In genomic region chr17:40065041-40065770, GRCh38 we compare ENCODE assay signal across 9 cellular contexts. TPM values are rescaled to one million over a fixed set of nuclear protein-coding genes. Genes with fewer than 3 reads are reported as not detected.
DNase-seq lines count a peak whose midpoint lies in the region; ATAC-seq, FAIRE-seq and TF ChIP-seq lines count a peak whose summit lies in the region.
"Had no signal": no experiment of that assay in that cellular context is flagged by ENCODE, and none has a peak within 500 bp of the region (broad histone marks: within the 10 kb centered on the region; RNA-seq: fewer than 3 reads in every experiment).

No MANE protein-coding gene starts in this region.

- H3K27me3 Mint-ChIP-seq in activated CD8-positive, alpha-beta T cell treated with anti-CD3 and anti-CD28 coated beads for 36 hours: no peaks in the 10 kb centered on the region
- peaks cover 27% of the 10 kb centered on the region for H3K27me3 Mint-ChIP-seq in activated CD8-positive, alpha-beta T cell treated with anti-CD3 and anti-CD28 coated beads, Interleukin-2, amount 10 ng/mL, durations not matched to agents 7 days and 5 days (ENCODE audit: low read depth)
- no peaks in the 10 kb centered on the region for H3K27me3 Mint-ChIP-seq in MCF 10A (ENCODE audit: insufficient read depth, unreplicated experiment)

- no peaks in the 10 kb centered on the region for H3K36me3 Mint-ChIP-seq in activated CD8-positive, alpha-beta T cell treated with anti-CD3 and anti-CD28 coated beads for 36 hours (ENCODE audit: low read depth)
- H3K36me3 Mint-ChIP-seq in activated CD8-positive, alpha-beta T cell treated with anti-CD3 and anti-CD28 coated beads, Interleukin-2, amount 10 ng/mL, durations not matched to agents 7 days and 5 days (ENCODE audit: low read depth): no peaks in the 10 kb centered on the region
- H3K36me3 Mint-ChIP-seq in MCF 10A (ENCODE audit: insufficient read depth, unreplicated experiment): no peaks in the 10 kb centered on the region

- peak in 1 of 2 donors; percentile 18 for TF ChIP-seq POLR2A in thyroid gland (IDR thresholded peaks at IDR 0.05)
- TF ChIP-seq POLR2A in H54 (IDR thresholded peaks at IDR 0.05; ENCODE audit: low read depth, low read length): no peak

- H3K27ac ChIP-seq in thyroid gland: peak overlapping the region; percentile 95 to 98 (median 98)

- DNase-seq in activated CD8-positive, alpha-beta T cell treated with anti-CD3 and anti-CD28 coated beads for 36 hours: no peak
- no peak for DNase-seq in activated CD8-positive, alpha-beta T cell treated with anti-CD3 and anti-CD28 coated beads, Interleukin-2, amount 10 ng/mL, durations not matched to agents 7 days and 5 days
- DNase-seq in MCF 10A (ENCODE audit: unreplicated experiment) (peak; percentile 36), medulla oblongata (ENCODE audit: extremely low spot score) (peak; percentile 75), thyroid gland (peak; percentile 57 to 62), H54 (ENCODE audit: insufficient read length, low spot score) (no peak), mesenteric fat pad (ENCODE audit: low spot score) (no peak)
- DNase-seq: DMS 273 treated with DMSO at 0.1 percent for 48 hours had no signal

- intact Hi-C loops in activated CD8-positive, alpha-beta T cell treated with anti-CD3 and anti-CD28 coated beads for 36 hours (cut with micrococcal nuclease): no loop called here
- intact Hi-C loops in MCF 10A (cut with micrococcal nuclease): no loop called here
- intact Hi-C loops in thyroid gland (cut with DNase I): loop anchor here (10.0 kb wide), 1 partner anchor 100 kb away; no protein-coding TSS in a partner anchor

- peaks cover 51 to 63% of the 10 kb centered on the region in 2 donors for H3K4me1 ChIP-seq in thyroid gland

- H3K4me3 Mint-ChIP-seq in activated CD8-positive, alpha-beta T cell treated with anti-CD3 and anti-CD28 coated beads for 36 hours: peak overlapping the region; percentile 89
- no peak overlapping the region for H3K4me3 Mint-ChIP-seq in activated CD8-positive, alpha-beta T cell treated with anti-CD3 and anti-CD28 coated beads, Interleukin-2, amount 10 ng/mL, durations not matched to agents 7 days and 5 days
- H3K4me3 Mint-ChIP-seq in MCF 10A (ENCODE audit: unreplicated experiment): peak overlapping the region; percentile 89

- no peaks in the 10 kb centered on the region for H3K27me3 ChIP-seq in thyroid gland

- no peaks in the 10 kb centered on the region for H3K36me3 ChIP-seq in thyroid gland

- H3K4me1 Mint-ChIP-seq in activated CD8-positive, alpha-beta T cell treated with anti-CD3 and anti-CD28 coated beads for 36 hours (ENCODE audit: low read depth): peaks cover 69% of the 10 kb centered on the region
- peaks cover 55% of the 10 kb centered on the region for H3K4me1 Mint-ChIP-seq in activated CD8-positive, alpha-beta T cell treated with anti-CD3 and anti-CD28 coated beads, Interleukin-2, amount 10 ng/mL, durations not matched to agents 7 days and 5 days (ENCODE audit: low read depth)
- H3K4me1 Mint-ChIP-seq in MCF 10A (ENCODE audit: insufficient read depth, unreplicated experiment): peaks cover 57% of the 10 kb centered on the region

- no TSS peak for BruUV-seq in MCF 10A (replicated peaks; lab: Mats Ljungman, UMichigan)

- peak overlapping the region in 1 of 3 donors; percentile 99 for H3K4me3 ChIP-seq in thyroid gland (replicated peaks in 1 of 3)

- H3K9me3 Mint-ChIP-seq in activated CD8-positive, alpha-beta T cell treated with anti-CD3 and anti-CD28 coated beads for 36 hours: no peaks in the 10 kb centered on the region
- H3K9me3 Mint-ChIP-seq in activated CD8-positive, alpha-beta T cell treated with anti-CD3 and anti-CD28 coated beads, Interleukin-2, amount 10 ng/mL, durations not matched to agents 7 days and 5 days (ENCODE audit: insufficient read depth): no peaks in the 10 kb centered on the region
- no peaks in the 10 kb centered on the region for H3K9me3 Mint-ChIP-seq in MCF 10A (ENCODE audit: unreplicated experiment)

- no peak for TF ChIP-seq CTCF in activated CD8-positive, alpha-beta T cell treated with anti-CD3 and anti-CD28 coated beads for 36 hours (IDR thresholded peaks at IDR 0.05)
- TF ChIP-seq CTCF in MCF 10A (IDR thresholded peaks at IDR 0.05; ENCODE audit: unreplicated experiment) (no peak), thyroid gland (IDR thresholded peaks at IDR 0.05) (no peak)

- CTCF ChIA-PET in activated CD8-positive, alpha-beta T cell treated with anti-CD3 and anti-CD28 coated beads for 36 hours (lab: Charles Lee): interaction anchor here (1.0 to 12.5 kb wide), 10 partner anchors 8 to 68 kb away, joined by 3 to 168 read pairs (median 4); partner anchors contain the start of genes MED24 and NR1D1
- CTCF ChIA-PET in activated CD8-positive, alpha-beta T cell treated with anti-CD3 and anti-CD28 coated beads, Interleukin-2, amount 10 ng/mL, durations not matched to agents 7 days and 5 days (lab: Charles Lee): interaction anchor here (0.8 to 7.9 kb wide), 10 partner anchors 10 to 444 kb away, joined by 3 to 93 read pairs (median 5); partner anchors contain the start of gene MED24
- CTCF ChIA-PET in MCF 10A (lab: Yijun Ruan, JAX): interaction anchor here (0.6 to 12.2 kb wide), 12 partner anchors 10 to 1835 kb away, joined by 3 to 131 read pairs (median 4); partner anchors contain the start of genes MED24 and NR1D1

- POLR2A ChIA-PET in activated CD8-positive, alpha-beta T cell treated with anti-CD3 and anti-CD28 coated beads for 36 hours (lab: Charles Lee): interaction anchor here (0.5 to 2.0 kb wide), 9 partner anchors 11 to 1159 kb away, joined by 3 to 7 read pairs (median 4); partner anchors contain the start of genes MED24 and NR1D1
- POLR2A ChIA-PET in activated CD8-positive, alpha-beta T cell treated with anti-CD3 and anti-CD28 coated beads, Interleukin-2, amount 10 ng/mL, durations not matched to agents 7 days and 5 days (lab: Charles Lee): interaction anchor here (0.8 to 1.4 kb wide), 3 partner anchors 11 to 36 kb away, joined by 3 to 4 read pairs (median 4); no protein-coding TSS in a partner anchor
- POLR2A ChIA-PET in MCF 10A (lab: Yijun Ruan, JAX): interaction anchor here (0.5 to 7.9 kb wide), 13 partner anchors 9 to 120 kb away, joined by 3 to 99 read pairs (median 4); partner anchors contain the start of genes CASC3, MED24 and NR1D1

- H3K9me3 ChIP-seq in thyroid gland: no peaks in the 10 kb centered on the region

- FAIRE-seq in H54 (lab: Jason Lieb, UNC): no peak

- H3K27ac Mint-ChIP-seq in activated CD8-positive, alpha-beta T cell treated with anti-CD3 and anti-CD28 coated beads for 36 hours: peak overlapping the region; percentile 35
- H3K27ac Mint-ChIP-seq in activated CD8-positive, alpha-beta T cell treated with anti-CD3 and anti-CD28 coated beads, Interleukin-2, amount 10 ng/mL, durations not matched to agents 7 days and 5 days: no peak overlapping the region
- H3K27ac Mint-ChIP-seq in MCF 10A (ENCODE audit: low read depth, unreplicated experiment): no peak overlapping the region

- no peak for ATAC-seq in activated CD8-positive, alpha-beta T cell treated with anti-CD3 and anti-CD28 coated beads for 36 hours
- ATAC-seq in activated CD8-positive, alpha-beta T cell treated with anti-CD3 and anti-CD28 coated beads, Interleukin-2, amount 10 ng/mL, durations not matched to agents 7 days and 5 days: no peak
- ATAC-seq in GM18907 (IDR thresholded peaks at IDR 0.05; ENCODE audit: unreplicated experiment): no peak

- 10 to 11% methylated on average over 7 to 9 of the region's 9 CpGs for WGBS in thyroid gland, 2 donors

RNA-seq across cellular contexts. Expression of gene THRA, which starts 2.4 kb away (rescaled TPM):
- 10 to 100 TPM; 11.1 to 13.8 TPM for total RNA-seq in activated CD8-positive, alpha-beta T cell treated with anti-CD3 and anti-CD28 coated beads for 36 hours
- total RNA-seq in activated CD8-positive, alpha-beta T cell treated with anti-CD3 and anti-CD28 coated beads, Interleukin-2, amount 10 ng/mL, durations not matched to agents 7 days and 5 days: 1 to 10 TPM; 8.7 to 9.7 TPM
- total RNA-seq in MCF 10A (2022) (5.5 and 6.4 TPM in 2 replicates), thyroid gland (10 to 100 TPM; 34.0 to 52.9 (median 44.8) TPM), mesenteric fat pad (74.7 TPM)

RNA-seq across cellular contexts. Expression of gene MED24, which starts 11.0 kb away (rescaled TPM):
- total RNA-seq in activated CD8-positive, alpha-beta T cell treated with anti-CD3 and anti-CD28 coated beads for 36 hours: 10 to 100 TPM; 90.2 to 96.4 TPM
- total RNA-seq in activated CD8-positive, alpha-beta T cell treated with anti-CD3 and anti-CD28 coated beads, Interleukin-2, amount 10 ng/mL, durations not matched to agents 7 days and 5 days: 10 to 100 TPM; 93.4 to 96.7 TPM
- total RNA-seq in MCF 10A (2022): 66.6 and 88.5 TPM in 2 replicates
- total RNA-seq in thyroid gland: 10 to 100 TPM; 37.1 to 68.4 (median 56.6) TPM
- 72.2 TPM for total RNA-seq in mesenteric fat pad

RNA-seq across cellular contexts. Expression of gene NR1D1, which starts 35.2 kb away (rescaled TPM):
- 1 to 10 TPM; 6.0 to 6.5 TPM for total RNA-seq in activated CD8-positive, alpha-beta T cell treated with anti-CD3 and anti-CD28 coated beads for 36 hours
- 1 to 10 TPM; 4.1 to 4.9 TPM for total RNA-seq in activated CD8-positive, alpha-beta T cell treated with anti-CD3 and anti-CD28 coated beads, Interleukin-2, amount 10 ng/mL, durations not matched to agents 7 days and 5 days
- total RNA-seq in MCF 10A (2022) (7.5 and 8.8 TPM in 2 replicates), thyroid gland (1 to 10 TPM; 3.4 to 9.9 (median 5.1) TPM), mesenteric fat pad (15.5 TPM)

RNA-seq across cellular contexts. Expression of gene CSF3, which starts 50.0 kb away (rescaled TPM):
- total RNA-seq in activated CD8-positive, alpha-beta T cell treated with anti-CD3 and anti-CD28 coated beads for 36 hours: not detected
- not detected for total RNA-seq in activated CD8-positive, alpha-beta T cell treated with anti-CD3 and anti-CD28 coated beads, Interleukin-2, amount 10 ng/mL, durations not matched to agents 7 days and 5 days
- total RNA-seq in MCF 10A (2022): 9.6 and 17.1 TPM in 2 replicates
- not detected for total RNA-seq in thyroid gland
- 35.9 TPM for total RNA-seq in mesenteric fat pad

RNA-seq across cellular contexts. Expression of gene MSL1, which starts 56.6 kb away (rescaled TPM):
- total RNA-seq in activated CD8-positive, alpha-beta T cell treated with anti-CD3 and anti-CD28 coated beads for 36 hours: 10 to 100 TPM; 69.0 to 70.1 TPM
- 10 to 100 TPM; 80.5 to 83.2 TPM for total RNA-seq in activated CD8-positive, alpha-beta T cell treated with anti-CD3 and anti-CD28 coated beads, Interleukin-2, amount 10 ng/mL, durations not matched to agents 7 days and 5 days
- total RNA-seq in MCF 10A (2022) (59.8 and 62.2 TPM in 2 replicates), thyroid gland (100 to 1,000 TPM in 1 of 4 donors, 10 to 100 TPM in 3; 69.9 to 101 (median 80.4) TPM), mesenteric fat pad (77.0 TPM)

Comparison
In these comparisons a context has a peak if more than half of its experiments do, and no peak if none do; other contexts are left out.
1. DNase-seq: peak in MCF 10A (single experiment), medulla oblongata (single experiment) and thyroid gland (2 of 2); none in activated CD8-positive, alpha-beta T cell treated with anti-CD3 and anti-CD28 coated beads for 36 hours (single experiment), activated CD8-positive, alpha-beta T cell treated with anti-CD3 and anti-CD28 coated beads, Interleukin-2, amount 10 ng/mL, durations not matched to agents 7 days and 5 days (single experiment), H54 (single experiment) and mesenteric fat pad (single experiment).